In the genomic region with DNA sequence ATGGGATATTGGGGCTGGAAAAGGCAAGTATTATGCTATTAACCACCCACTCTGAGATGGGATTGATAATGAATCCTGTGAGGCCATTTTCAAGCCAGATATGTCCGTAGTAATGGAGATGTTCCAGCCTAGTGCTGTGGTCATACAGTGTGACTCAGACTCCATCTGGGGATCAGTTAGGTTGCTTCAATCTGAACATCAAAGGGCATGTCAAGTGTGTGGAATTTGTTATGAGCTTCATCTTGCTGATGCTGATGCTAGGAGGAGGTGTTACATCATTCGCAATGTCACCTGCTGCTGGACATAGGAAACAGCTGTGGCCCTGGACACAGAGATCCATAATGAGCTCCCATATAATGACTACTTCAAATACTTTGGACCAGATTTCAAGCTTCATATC, we compare ENCODE assay signal across 26 cellular contexts.
DNase-seq lines count a peak whose midpoint lies in the region; ATAC-seq, FAIRE-seq and TF ChIP-seq lines count a peak whose summit lies in the region.
"Had no signal": no experiment of that assay in that cellular context is flagged by ENCODE, and none has a peak within 500 bp of the region (broad histone marks: within the 10 kb centered on the region; RNA-seq: fewer than 3 reads in every experiment).

No MANE protein-coding gene starts in this region.

- H3K4me1 ChIP-seq in fibroblast of lung (ENCODE audit: control insufficient read depth, extremely low read depth, insufficient read depth, low read length) (peaks cover 4% of the 10 kb centered on the region), neuronal stem cell (ENCODE audit: control insufficient read depth in 2 of 2, insufficient read depth in 1 of 2, low read depth in 1 of 2, low read length in 2 of 2) (no peaks in the 10 kb centered on the region), adrenal gland (replicated peaks in 1 of 2) (no peaks in the 10 kb centered on the region)

- DNase-seq in EH (ENCODE audit: low read depth) (peak; percentile 58), M059J (ENCODE audit: low read depth) (peak; percentile 56), fibroblast of lung (ENCODE audit: low read depth in 2 of 2) (peak; percentile 43 to 75), neuronal stem cell (ENCODE audit: low spot score) (no peak), adrenal gland (no peak), COR-L47 (lab: John Stamatoyannopoulos, UW) (no peak), GM12891 (ENCODE audit: insufficient read length, low spot score) (no peak)
- DNase-seq: activated CD4-positive, alpha-beta memory T cell treated with anti-CD3 and anti-CD28 coated beads for 36 hours; activated CD4-positive, CD25-positive, alpha-beta regulatory T cell; activated effector memory CD4-positive, alpha-beta T cell treated with anti-CD3 and anti-CD28 coated beads, Interleukin-2, amount 50 U/mL, for 16 hours; activated T-cell treated with anti-CD3 and anti-CD28 coated beads for 4 hours; AML-193; foreskin melanocyte; hypothalamus; islet precursor cell; mammary epithelial cell; naive B cell; NCI-H1694; NCI-H526 treated with DMSO at 0.1 percent for 48 hours; occipital lobe; T-helper 9 cell; tibial artery had no signal

- intact Hi-C loops in adrenal gland (cut with DNase I): no loop called here

- H3K27me3 ChIP-seq in fibroblast of lung (ENCODE audit: control insufficient read depth, insufficient read depth, low read length): no peaks in the 10 kb centered on the region
- no peaks in the 10 kb centered on the region for H3K27me3 ChIP-seq in neuronal stem cell (ENCODE audit: control insufficient read depth in 3 of 3, insufficient read depth in 3 of 3, low read depth in 1 of 3, low read length in 3 of 3)
- H3K27me3 ChIP-seq in adrenal gland: no peaks in the 10 kb centered on the region
- H3K27me3 ChIP-seq: tibial artery had no signal

- H3K79me1 ChIP-seq in neuronal stem cell (ENCODE audit: low read depth, low read length): no peaks in the 10 kb centered on the region

- H2AK5ac ChIP-seq in neuronal stem cell (ENCODE audit: low read depth, low read length): no peak overlapping the region

- FAIRE-seq in GM12891 (lab: Jason Lieb, UNC): no peak
- FAIRE-seq: H1, K562 had no signal

- H2AFZ ChIP-seq in fibroblast of lung (ENCODE audit: low read length) (no peak overlapping the region), neuronal stem cell (ENCODE audit: low read length) (no peak overlapping the region)

- H3K4me3 ChIP-seq in fibroblast of lung (replicated peaks in 1 of 4; ENCODE audit: control extremely low read depth in 1 of 4, insufficient read depth in 1 of 4, low read depth in 3 of 4, low read length in 4 of 4) (no peak overlapping the region), neuronal stem cell (ENCODE audit: low read length in 2 of 2) (no peak overlapping the region), adrenal gland (no peak overlapping the region)
- H3K4me3 ChIP-seq: K562, tibial artery had no signal

- H3K4me2 ChIP-seq in fibroblast of lung (ENCODE audit: extremely low read depth, insufficient read depth, low read length) (no peak overlapping the region), neuronal stem cell (ENCODE audit: insufficient read depth, low read length, poor library complexity, severe bottlenecking) (no peak overlapping the region)

- no peak overlapping the region for H3K9ac ChIP-seq in fibroblast of lung (ENCODE audit: insufficient read depth, low read length)
- H3K9ac ChIP-seq in neuronal stem cell (ENCODE audit: low read depth, low read length, poor library complexity): no peak overlapping the region

- peak overlapping the region; percentile 22 for H3K14ac ChIP-seq in neuronal stem cell (ENCODE audit: low read length)

- no peak overlapping the region for H3K27ac ChIP-seq in fibroblast of lung (ENCODE audit: insufficient read depth, low read length)
- H3K27ac ChIP-seq in neuronal stem cell (replicated peaks; ENCODE audit: low read length): no peak overlapping the region
- no peak overlapping the region for H3K27ac ChIP-seq in adrenal gland
- H3K27ac ChIP-seq: RWPE1, tibial artery had no signal

- H2BK5ac ChIP-seq in neuronal stem cell (ENCODE audit: low read length): no peak overlapping the region

- H3K9me3 ChIP-seq in fibroblast of lung (ENCODE audit: control insufficient read depth, insufficient read depth, low read depth, low read length) (no peaks in the 10 kb centered on the region), neuronal stem cell (replicated peaks in 1 of 2; ENCODE audit: control insufficient read depth in 2 of 2, insufficient read depth in 1 of 2, low read depth in 1 of 2, low read length in 2 of 2) (no peaks in the 10 kb centered on the region), adrenal gland (replicated peaks in 1 of 3) (no peaks in the 10 kb centered on the region)
- H3K9me3 ChIP-seq: tibial artery had no signal

- H3K36me3 ChIP-seq in fibroblast of lung (ENCODE audit: control insufficient read depth, insufficient read depth, low read length): no peaks in the 10 kb centered on the region
- H3K36me3 ChIP-seq in neuronal stem cell (replicated peaks in 1 of 2; ENCODE audit: control insufficient read depth in 2 of 2, insufficient read depth in 2 of 2, low read length in 2 of 2): no peaks in the 10 kb centered on the region
- no peaks in the 10 kb centered on the region for H3K36me3 ChIP-seq in adrenal gland (replicated peaks in 1 of 2)

- H3K79me2 ChIP-seq in fibroblast of lung (ENCODE audit: control insufficient read depth, insufficient read depth, low read length): no peaks in the 10 kb centered on the region

- ATAC-seq in HG02798 (IDR thresholded peaks at IDR 0.05; ENCODE audit: poor library complexity, unreplicated experiment): no peak
- ATAC-seq: K562 had no signal

- H3K18ac ChIP-seq in neuronal stem cell (ENCODE audit: low read length): no peak overlapping the region

- no peak for TF ChIP-seq CTCF in fibroblast of lung (conservative IDR thresholded peaks at IDR 0.05 in 1 of 2, IDR thresholded peaks at IDR 0.05 in 1 of 2; ENCODE audit: low read depth in 1 of 2, low read length in 2 of 2)
- TF ChIP-seq CTCF in adrenal gland (IDR thresholded peaks at IDR 0.05): no peak

- H2BK12ac ChIP-seq in neuronal stem cell (ENCODE audit: low read length): no peak overlapping the region

- no peak overlapping the region for H3K23ac ChIP-seq in neuronal stem cell (ENCODE audit: low read depth, low read length, poor library complexity)

- H2BK15ac ChIP-seq in neuronal stem cell (ENCODE audit: low read length): no peak overlapping the region

- H2BK120ac ChIP-seq in neuronal stem cell (ENCODE audit: low read depth, low read length): no peak overlapping the region

- H4K91ac ChIP-seq in neuronal stem cell (ENCODE audit: low read depth, low read length, poor library complexity): no peak overlapping the region

- H4K8ac ChIP-seq in neuronal stem cell (ENCODE audit: low read depth, low read length): no peak overlapping the region

- no peak for TF ChIP-seq POLR2A in adrenal gland (IDR thresholded peaks at IDR 0.05)
- no peak for TF ChIP-seq POLR2A in GM12891 (IDR thresholded peaks at IDR 0.05; ENCODE audit: low read depth, low read length)

- no peaks in the 10 kb centered on the region for H4K20me1 ChIP-seq in fibroblast of lung (ENCODE audit: control insufficient read depth, extremely low read depth, insufficient read depth, low read length)

- no CpG with 5 or more reads among the region's 2 CpGs for WGBS in neuronal stem cell (ENCODE audit: extremely low coverage in 2 of 2, insufficient read length in 2 of 2, insufficient replicate concordance in 1 of 2), 2 donors
- WGBS in adrenal gland, 4 donors: 80 to 94% (median 91%) methylated on average over 2 of the region's 2 CpGs

- no peak overlapping the region for H3K4ac ChIP-seq in neuronal stem cell (ENCODE audit: low read length)

TF ChIP-seq in GM12891, 5 proteins besides CTCF, POLR2A, EP300 and RAD21:
- no peak for TF ChIP-seq POU2F2 (IDR thresholded peaks at IDR 0.05; ENCODE audit: low read depth, low read length)
- TF ChIP-seq PAX5 (IDR thresholded peaks at IDR 0.05; ENCODE audit: insufficient read depth, low read length, severe bottlenecking): no peak
- no peak for TF ChIP-seq POLR2AphosphoS5 (IDR thresholded peaks at IDR 0.05; ENCODE audit: low read depth, low read length)
- no peak for TF ChIP-seq TAF1 (IDR thresholded peaks at IDR 0.05; ENCODE audit: low read depth, low read length)
- TF ChIP-seq SPI1 (IDR thresholded peaks at IDR 0.05; ENCODE audit: low read depth, low read length): no peak

Comparison
In these comparisons a context has a peak if more than half of its experiments do, and no peak if none do; other contexts are left out.
1. DNase-seq: peak in EH (single experiment), M059J (single experiment) and fibroblast of lung (2 of 2); none in neuronal stem cell (single experiment), adrenal gland (0 of 7), COR-L47 (single experiment) and GM12891 (single experiment).